Comparison of ENCODE assay signal across 1 cellular context in the genomic region with DNA sequence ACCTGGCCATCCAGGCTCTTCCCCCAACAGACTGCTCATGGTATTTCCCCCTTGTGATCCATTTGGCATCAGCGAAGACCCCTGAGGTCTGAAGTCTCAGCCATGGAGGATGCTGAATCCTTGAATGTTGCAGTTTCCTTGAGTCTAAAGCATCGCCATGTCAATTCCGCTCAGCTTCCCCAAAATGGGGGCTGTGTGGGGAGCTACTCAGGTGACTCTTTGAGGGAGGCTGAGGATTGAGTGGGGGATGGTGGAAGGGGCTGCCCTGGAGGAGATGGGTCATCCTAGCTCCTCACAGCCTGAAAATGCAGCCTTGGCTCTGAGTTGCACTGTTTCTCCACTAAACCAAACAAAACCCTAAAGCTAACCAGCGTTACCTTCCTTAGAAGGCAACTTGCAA.
TF ChIP-seq lines count a peak whose summit lies in the region.

No MANE protein-coding gene starts in this region.

TF ChIP-seq in H1, 55 proteins besides CTCF, POLR2A, EP300 and RAD21 (continued from another document):
- TF ChIP-seq, protein P1, sequence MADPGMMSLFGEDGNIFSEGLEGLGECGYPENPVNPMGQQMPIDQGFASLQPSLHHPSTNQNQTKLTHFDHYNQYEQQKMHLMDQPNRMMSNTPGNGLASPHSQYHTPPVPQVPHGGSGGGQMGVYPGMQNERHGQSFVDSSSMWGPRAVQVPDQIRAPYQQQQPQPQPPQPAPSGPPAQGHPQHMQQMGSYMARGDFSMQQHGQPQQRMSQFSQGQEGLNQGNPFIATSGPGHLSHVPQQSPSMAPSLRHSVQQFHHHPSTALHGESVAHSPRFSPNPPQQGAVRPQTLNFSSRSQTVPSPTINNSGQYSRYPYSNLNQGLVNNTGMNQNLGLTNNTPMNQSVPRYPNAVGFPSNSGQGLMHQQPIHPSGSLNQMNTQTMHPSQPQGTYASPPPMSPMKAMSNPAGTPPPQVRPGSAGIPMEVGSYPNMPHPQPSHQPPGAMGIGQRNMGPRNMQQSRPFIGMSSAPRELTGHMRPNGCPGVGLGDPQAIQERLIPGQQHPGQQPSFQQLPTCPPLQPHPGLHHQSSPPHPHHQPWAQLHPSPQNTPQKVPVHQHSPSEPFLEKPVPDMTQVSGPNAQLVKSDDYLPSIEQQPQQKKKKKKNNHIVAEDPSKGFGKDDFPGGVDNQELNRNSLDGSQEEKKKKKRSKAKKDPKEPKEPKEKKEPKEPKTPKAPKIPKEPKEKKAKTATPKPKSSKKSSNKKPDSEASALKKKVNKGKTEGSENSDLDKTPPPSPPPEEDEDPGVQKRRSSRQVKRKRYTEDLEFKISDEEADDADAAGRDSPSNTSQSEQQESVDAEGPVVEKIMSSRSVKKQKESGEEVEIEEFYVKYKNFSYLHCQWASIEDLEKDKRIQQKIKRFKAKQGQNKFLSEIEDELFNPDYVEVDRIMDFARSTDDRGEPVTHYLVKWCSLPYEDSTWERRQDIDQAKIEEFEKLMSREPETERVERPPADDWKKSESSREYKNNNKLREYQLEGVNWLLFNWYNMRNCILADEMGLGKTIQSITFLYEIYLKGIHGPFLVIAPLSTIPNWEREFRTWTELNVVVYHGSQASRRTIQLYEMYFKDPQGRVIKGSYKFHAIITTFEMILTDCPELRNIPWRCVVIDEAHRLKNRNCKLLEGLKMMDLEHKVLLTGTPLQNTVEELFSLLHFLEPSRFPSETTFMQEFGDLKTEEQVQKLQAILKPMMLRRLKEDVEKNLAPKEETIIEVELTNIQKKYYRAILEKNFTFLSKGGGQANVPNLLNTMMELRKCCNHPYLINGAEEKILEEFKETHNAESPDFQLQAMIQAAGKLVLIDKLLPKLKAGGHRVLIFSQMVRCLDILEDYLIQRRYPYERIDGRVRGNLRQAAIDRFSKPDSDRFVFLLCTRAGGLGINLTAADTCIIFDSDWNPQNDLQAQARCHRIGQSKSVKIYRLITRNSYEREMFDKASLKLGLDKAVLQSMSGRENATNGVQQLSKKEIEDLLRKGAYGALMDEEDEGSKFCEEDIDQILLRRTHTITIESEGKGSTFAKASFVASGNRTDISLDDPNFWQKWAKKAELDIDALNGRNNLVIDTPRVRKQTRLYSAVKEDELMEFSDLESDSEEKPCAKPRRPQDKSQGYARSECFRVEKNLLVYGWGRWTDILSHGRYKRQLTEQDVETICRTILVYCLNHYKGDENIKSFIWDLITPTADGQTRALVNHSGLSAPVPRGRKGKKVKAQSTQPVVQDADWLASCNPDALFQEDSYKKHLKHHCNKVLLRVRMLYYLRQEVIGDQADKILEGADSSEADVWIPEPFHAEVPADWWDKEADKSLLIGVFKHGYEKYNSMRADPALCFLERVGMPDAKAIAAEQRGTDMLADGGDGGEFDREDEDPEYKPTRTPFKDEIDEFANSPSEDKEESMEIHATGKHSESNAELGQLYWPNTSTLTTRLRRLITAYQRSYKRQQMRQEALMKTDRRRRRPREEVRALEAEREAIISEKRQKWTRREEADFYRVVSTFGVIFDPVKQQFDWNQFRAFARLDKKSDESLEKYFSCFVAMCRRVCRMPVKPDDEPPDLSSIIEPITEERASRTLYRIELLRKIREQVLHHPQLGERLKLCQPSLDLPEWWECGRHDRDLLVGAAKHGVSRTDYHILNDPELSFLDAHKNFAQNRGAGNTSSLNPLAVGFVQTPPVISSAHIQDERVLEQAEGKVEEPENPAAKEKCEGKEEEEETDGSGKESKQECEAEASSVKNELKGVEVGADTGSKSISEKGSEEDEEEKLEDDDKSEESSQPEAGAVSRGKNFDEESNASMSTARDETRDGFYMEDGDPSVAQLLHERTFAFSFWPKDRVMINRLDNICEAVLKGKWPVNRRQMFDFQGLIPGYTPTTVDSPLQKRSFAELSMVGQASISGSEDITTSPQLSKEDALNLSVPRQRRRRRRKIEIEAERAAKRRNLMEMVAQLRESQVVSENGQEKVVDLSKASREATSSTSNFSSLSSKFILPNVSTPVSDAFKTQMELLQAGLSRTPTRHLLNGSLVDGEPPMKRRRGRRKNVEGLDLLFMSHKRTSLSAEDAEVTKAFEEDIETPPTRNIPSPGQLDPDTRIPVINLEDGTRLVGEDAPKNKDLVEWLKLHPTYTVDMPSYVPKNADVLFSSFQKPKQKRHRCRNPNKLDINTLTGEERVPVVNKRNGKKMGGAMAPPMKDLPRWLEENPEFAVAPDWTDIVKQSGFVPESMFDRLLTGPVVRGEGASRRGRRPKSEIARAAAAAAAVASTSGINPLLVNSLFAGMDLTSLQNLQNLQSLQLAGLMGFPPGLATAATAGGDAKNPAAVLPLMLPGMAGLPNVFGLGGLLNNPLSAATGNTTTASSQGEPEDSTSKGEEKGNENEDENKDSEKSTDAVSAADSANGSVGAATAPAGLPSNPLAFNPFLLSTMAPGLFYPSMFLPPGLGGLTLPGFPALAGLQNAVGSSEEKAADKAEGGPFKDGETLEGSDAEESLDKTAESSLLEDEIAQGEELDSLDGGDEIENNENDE (IDR thresholded peaks at IDR 0.05; ENCODE audit: insufficient replicate concordance, low read length): no peak
- no peak for TF ChIP-seq SIX5 (IDR thresholded peaks at IDR 0.05; ENCODE audit: low read depth, low read length)
- no peak for TF ChIP-seq RXRA (IDR thresholded peaks at IDR 0.05; ENCODE audit: insufficient read depth, low read depth, low read length)
- TF ChIP-seq RNF2 (IDR thresholded peaks at IDR 0.05; ENCODE audit: borderline replicate concordance, low read depth, low read length, missing control alignments, poor library complexity, severe bottlenecking): no peak
- no peak for TF ChIP-seq YY1 (IDR thresholded peaks at IDR 0.05; ENCODE audit: low read depth, low read length)
- TF ChIP-seq TCF12 (IDR thresholded peaks at IDR 0.05; ENCODE audit: low read depth, low read length): no peak
- no peak for TF ChIP-seq SIRT6 (IDR thresholded peaks at IDR 0.05; ENCODE audit: low read length)
- no peak for TF ChIP-seq CTBP2 (IDR thresholded peaks at IDR 0.05; ENCODE audit: borderline replicate concordance, insufficient read depth, insufficient read length, low read length)
- TF ChIP-seq HDAC6 (IDR thresholded peaks at IDR 0.05; ENCODE audit: low read depth, low read length): no peak
- TF ChIP-seq BACH1 (IDR thresholded peaks at IDR 0.05; ENCODE audit: low read length): no peak
- no peak for TF ChIP-seq EGR1 (IDR thresholded peaks at IDR 0.05; ENCODE audit: borderline replicate concordance, low read depth, low read length)
- no peak for TF ChIP-seq CEBPB (IDR thresholded peaks at IDR 0.05; ENCODE audit: low read depth, low read length)
- TF ChIP-seq, protein P2, sequence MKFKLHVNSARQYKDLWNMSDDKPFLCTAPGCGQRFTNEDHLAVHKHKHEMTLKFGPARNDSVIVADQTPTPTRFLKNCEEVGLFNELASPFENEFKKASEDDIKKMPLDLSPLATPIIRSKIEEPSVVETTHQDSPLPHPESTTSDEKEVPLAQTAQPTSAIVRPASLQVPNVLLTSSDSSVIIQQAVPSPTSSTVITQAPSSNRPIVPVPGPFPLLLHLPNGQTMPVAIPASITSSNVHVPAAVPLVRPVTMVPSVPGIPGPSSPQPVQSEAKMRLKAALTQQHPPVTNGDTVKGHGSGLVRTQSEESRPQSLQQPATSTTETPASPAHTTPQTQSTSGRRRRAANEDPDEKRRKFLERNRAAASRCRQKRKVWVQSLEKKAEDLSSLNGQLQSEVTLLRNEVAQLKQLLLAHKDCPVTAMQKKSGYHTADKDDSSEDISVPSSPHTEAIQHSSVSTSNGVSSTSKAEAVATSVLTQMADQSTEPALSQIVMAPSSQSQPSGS (IDR thresholded peaks at IDR 0.05; ENCODE audit: low read length): no peak
- no peak for TF ChIP-seq CREB1 (IDR thresholded peaks at IDR 0.05)
- TF ChIP-seq SUZ12 (IDR thresholded peaks at IDR 0.05; ENCODE audit: low read length): no peak
- TF ChIP-seq HDAC2 (IDR thresholded peaks at IDR 0.05; ENCODE audit: borderline replicate concordance in 1 of 2, low read depth in 2 of 2, low read length in 2 of 2): no peak
- no peak for TF ChIP-seq JUN (IDR thresholded peaks at IDR 0.05; ENCODE audit: low read depth, low read length)
